In genomic region chr11:3021125-3021524, GRCh38 we compare ENCODE assay signal across 8 cellular contexts. TPM values are rescaled to one million over a fixed set of nuclear protein-coding genes. Genes with fewer than 3 reads are reported as not detected.
DNase-seq lines count a peak whose midpoint lies in the region; ATAC-seq, FAIRE-seq and TF ChIP-seq lines count a peak whose summit lies in the region.

No MANE protein-coding gene starts in this region.

- no peak overlapping the region for H3K9ac ChIP-seq in SK-N-SH

- H3K4me1 Mint-ChIP-seq in CD8-positive, alpha-beta memory T cell: peaks cover 19 to 60% (median 47%) of the 10 kb centered on the region in 3 donors
- no peaks in the 10 kb centered on the region for H3K4me1 Mint-ChIP-seq in mesothelial cell of epicardium

- TF ChIP-seq CTCF in SK-N-SH (IDR thresholded peaks at IDR 0.05) (peak; percentile 61), mesothelial cell of epicardium (IDR thresholded peaks at IDR 0.05; ENCODE audit: unreplicated experiment) (no peak)

- no peaks in the 10 kb centered on the region for H3K79me2 ChIP-seq in SK-N-SH (ENCODE audit: insufficient read depth)

- no peaks in the 10 kb centered on the region for H3K27me3 Mint-ChIP-seq in CD8-positive, alpha-beta memory T cell
- H3K27me3 Mint-ChIP-seq in mesothelial cell of epicardium (ENCODE audit: low read depth): no peaks in the 10 kb centered on the region

- no peak overlapping the region for H3K4me2 ChIP-seq in SK-N-SH

- H3K4me3 ChIP-seq in CD8-positive, alpha-beta memory T cell (ENCODE audit: low read length): no peak overlapping the region
- no peak overlapping the region; a peak in 1 of 4 replicates for H3K4me3 ChIP-seq in SK-N-SH (ENCODE audit: low read depth in 2 of 2, low read length in 1 of 2)

- H3F3A ChIP-seq in SK-N-SH (replicated peaks; ENCODE audit: insufficient read depth): peaks cover 5% of the 10 kb centered on the region

- H3K9me3 ChIP-seq in CD8-positive, alpha-beta memory T cell (ENCODE audit: low read length): no peaks in the 10 kb centered on the region
- H3K9me3 ChIP-seq in SK-N-SH: no peaks in the 10 kb centered on the region

- ATAC-seq in GM18498 (IDR thresholded peaks at IDR 0.05; ENCODE audit: unreplicated experiment): no peak

- H3K9me3 Mint-ChIP-seq in CD8-positive, alpha-beta memory T cell: no peaks in the 10 kb centered on the region
- H3K9me3 Mint-ChIP-seq in mesothelial cell of epicardium: no peaks in the 10 kb centered on the region

- H3K9me2 ChIP-seq in SK-N-SH: no peaks in the 10 kb centered on the region

- H3K36me3 Mint-ChIP-seq in CD8-positive, alpha-beta memory T cell: peaks cover 0 to 67% (median 9%) of the 10 kb centered on the region in 3 donors
- peaks cover 14% of the 10 kb centered on the region for H3K36me3 Mint-ChIP-seq in mesothelial cell of epicardium

- CTCF ChIA-PET in CD8-positive, alpha-beta memory T cell (lab: Charles Lee): interaction anchor here (0.6 to 4.0 kb wide), 17 partner anchors 8 to 489 kb away, joined by 3 to 36 read pairs (median 4); no protein-coding TSS in a partner anchor
- CTCF ChIA-PET in SK-N-SH (lab: Yijun Ruan, JAX): interaction anchor here (0.6 to 3.7 kb wide), 19 partner anchors 9 to 488 kb away, joined by 3 to 19 read pairs (median 4); no protein-coding TSS in a partner anchor

- POLR2A ChIA-PET in CD8-positive, alpha-beta memory T cell (lab: Charles Lee): no interaction called here
- POLR2A ChIA-PET in SK-N-SH (lab: Yijun Ruan, JAX): no interaction called here

- peak; percentile 75 for TF ChIP-seq RAD21 in SK-N-SH (IDR thresholded peaks at IDR 0.05; ENCODE audit: low read length)

- no peaks in the 10 kb centered on the region for H3K27me3 ChIP-seq in CD8-positive, alpha-beta memory T cell (ENCODE audit: insufficient read depth, low read length, poor library complexity, severe bottlenecking)
- H3K27me3 ChIP-seq in SK-N-SH (ENCODE audit: insufficient read depth): no peaks in the 10 kb centered on the region

- FAIRE-seq in GM19239 (lab: Jason Lieb, UNC): peak; percentile 47

- H3K4me1 ChIP-seq in CD8-positive, alpha-beta memory T cell (ENCODE audit: insufficient read depth, low read length): peaks cover 35% of the 10 kb centered on the region
- H3K4me1 ChIP-seq in SK-N-SH (ENCODE audit: control insufficient read depth in 1 of 2, insufficient read depth in 2 of 2, low read depth in 1 of 2, low read length in 1 of 2): peaks cover 0 to 9% of the 10 kb centered on the region in 2 experiments; a peak in 2 of 4 replicates

- H3K27ac Mint-ChIP-seq in CD8-positive, alpha-beta memory T cell: peak overlapping the region in 1 of 8 donors; percentile 74
- H3K27ac Mint-ChIP-seq in mesothelial cell of epicardium: no peak overlapping the region

- H3K4me3 Mint-ChIP-seq in CD8-positive, alpha-beta memory T cell: no peak overlapping the region
- H3K4me3 Mint-ChIP-seq in mesothelial cell of epicardium: no peak overlapping the region

- H4K20me1 ChIP-seq in SK-N-SH (ENCODE audit: insufficient read depth): no peaks in the 10 kb centered on the region

- H2AFZ ChIP-seq in SK-N-SH (ENCODE audit: low read depth): no peak overlapping the region

- H3K36me3 ChIP-seq in CD8-positive, alpha-beta memory T cell (ENCODE audit: insufficient read depth, low read length): peaks cover 28% of the 10 kb centered on the region
- peaks cover 49 to 51% of the 10 kb centered on the region in 2 experiments for H3K36me3 ChIP-seq in SK-N-SH (replicated peaks in 1 of 2; ENCODE audit: control insufficient read depth in 1 of 2, insufficient read depth in 2 of 2, low read length in 1 of 2)

- WGBS in SK-N-SH (ENCODE audit: low lambda C conversion rate): 92% methylated on average over 3 of the region's 4 CpGs

- no peak overlapping the region for H3K27ac ChIP-seq in CD8-positive, alpha-beta memory T cell (ENCODE audit: low read depth, low read length)
- H3K27ac ChIP-seq in SK-N-SH (ENCODE audit: low read depth in 2 of 2, low read length in 1 of 2): no peak overlapping the region; a peak in 1 of 4 replicates

- TF ChIP-seq EP300 in SK-N-SH (IDR thresholded peaks at IDR 0.05; ENCODE audit: borderline replicate concordance in 1 of 2, low read depth in 1 of 2, low read length in 1 of 2): no peak

- peak in 3 of 5 donors; percentile 39 to 66 (median 64) for DNase-seq in CD8-positive, alpha-beta memory T cell
- DNase-seq in GM19239 (ENCODE audit: insufficient read length, low spot score): no peak
- DNase-seq in SK-N-SH: peak; percentile 76
- peak; percentile 35 for DNase-seq in effector CD8-positive, alpha-beta T cell (lab: John Stamatoyannopoulos, UW)
- peak; percentile 35 for DNase-seq in myocyte (ENCODE audit: low read depth)
- no peak for DNase-seq in mesothelial cell of epicardium (ENCODE audit: low spot score in 2 of 2, unreplicated experiment in 2 of 2)
- no peak for DNase-seq in NCI-H2171 (lab: John Stamatoyannopoulos, UW)

TF ChIP-seq in SK-N-SH, 30 proteins besides CTCF, POLR2A, EP300 and RAD21:
- TF ChIP-seq RCOR1 (IDR thresholded peaks at IDR 0.05; ENCODE audit: low read length) (no peak), SMC3 (IDR thresholded peaks at IDR 0.05; ENCODE audit: low read depth, low read length) (peak; percentile 61; the same call in 1 of the 2 replicates)

RNA-seq across cellular contexts. Expression of gene NAP1L4, which starts 29.0 kb away (rescaled TPM):
- 100 to 1,000 TPM; 273 to 280 TPM for total RNA-seq in CD8-positive, alpha-beta memory T cell
- 163 TPM for polyA plus RNA-seq in CD8-positive, alpha-beta memory T cell
- polyA plus RNA-seq in SK-N-SH (2012; rRNA removed): 82.5 and 104 TPM in 2 replicates
- polyA plus RNA-seq in SK-N-SH (2012; cell fraction: cytosol; rRNA removed): 94.9 and 110 TPM in 2 replicates
- polyA plus RNA-seq in SK-N-SH (2012; cell fraction: nucleus; rRNA removed): 54.4 and 105 TPM in 2 replicates
- total RNA-seq in myocyte: 111 and 117 TPM in 2 replicates
- polyA plus RNA-seq in myocyte (2012): 107 TPM
- total RNA-seq in mesothelial cell of epicardium: 155 to 171 TPM (median 163 TPM) in 3 replicates

RNA-seq across cellular contexts. Expression of gene CARS1, which starts 36.1 kb away (rescaled TPM):
- total RNA-seq in CD8-positive, alpha-beta memory T cell: 10 to 100 TPM; 81.2 to 83.3 TPM
- polyA plus RNA-seq in CD8-positive, alpha-beta memory T cell: 43.4 TPM
- polyA plus RNA-seq in SK-N-SH (2012; rRNA removed): 52.1 and 65.2 TPM in 2 replicates
- 44.2 and 44.3 TPM in 2 replicates for polyA plus RNA-seq in SK-N-SH (2012; cell fraction: cytosol; rRNA removed)
- polyA plus RNA-seq in SK-N-SH (2012; cell fraction: nucleus; rRNA removed): 139 and 179 TPM in 2 replicates
- total RNA-seq in myocyte (60.7 and 73.1 TPM in 2 replicates), mesothelial cell of epicardium (32.7 to 33.4 TPM (median 32.9 TPM) in 3 replicates)
- polyA plus RNA-seq in myocyte (2012): 103 TPM

Comparison
In these comparisons a context has a peak if more than half of its experiments do, and no peak if none do; other contexts are left out.
1. DNase-seq: peak in CD8-positive, alpha-beta memory T cell (3 of 5), SK-N-SH (single experiment), effector CD8-positive, alpha-beta T cell (single experiment) and myocyte (single experiment); none in GM19239 (single experiment), mesothelial cell of epicardium (0 of 2) and NCI-H2171 (single experiment).